In the genomic region with DNA sequence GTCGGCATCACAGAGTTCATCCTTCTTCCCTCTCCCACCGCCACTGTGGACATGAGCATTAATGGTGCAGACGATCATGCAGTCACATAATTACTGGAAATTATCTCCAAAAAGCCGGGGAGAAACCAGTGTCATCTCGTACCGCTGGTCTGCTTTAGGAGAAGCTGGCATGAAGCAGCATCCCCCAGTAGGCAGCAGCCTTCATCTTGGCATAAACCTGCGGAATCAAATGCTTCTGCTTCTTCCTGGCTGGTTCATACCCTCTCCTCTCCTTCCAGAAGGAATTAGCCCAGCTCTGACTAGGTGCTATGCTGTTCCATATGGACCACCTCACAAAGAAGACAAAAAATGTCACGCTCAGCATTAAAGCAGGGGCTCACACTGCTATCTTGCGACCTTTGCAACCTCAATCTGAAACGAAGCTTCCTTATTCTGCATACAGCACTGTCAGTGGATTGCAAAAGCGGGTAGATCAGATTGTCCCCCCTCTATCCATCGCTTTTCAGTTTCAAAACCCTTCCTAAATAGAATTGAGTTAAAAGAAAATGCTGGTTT, we compare ENCODE assay signal across 22 cellular contexts.
DNase-seq lines count a peak whose midpoint lies in the region; ATAC-seq and TF ChIP-seq lines count a peak whose summit lies in the region.
"Had no signal": no experiment of that assay in that cellular context is flagged by ENCODE, and none has a peak within 500 bp of the region (broad histone marks: within the 10 kb centered on the region; RNA-seq: fewer than 3 reads in every experiment).

No MANE protein-coding gene starts in this region.

- no peak overlapping the region for H3K4ac ChIP-seq in IMR-90 (ENCODE audit: low read depth, low read length)

- no peak overlapping the region for H3K4me3 ChIP-seq in AG04450 (ENCODE audit: low read depth, low read length)
- no peak overlapping the region for H3K4me3 ChIP-seq in IMR-90 (ENCODE audit: insufficient read depth, low read depth, low read length)
- H3K4me3 ChIP-seq in neuron (ENCODE audit: low read length), result no peak overlapping the region
- H3K4me3 ChIP-seq: GM12878, GM23248 had no signal

- dilution Hi-C loops in IMR-90 (cut with HindIII; ENCODE audit: low sequenced_read_pairs, unreplicated experiment), result no loop called here

- no peak overlapping the region for H2AK5ac ChIP-seq in IMR-90 (ENCODE audit: low read depth, low read length)

- no peak overlapping the region for H3K23ac ChIP-seq in IMR-90 (ENCODE audit: low read depth, low read length)

- H3K36me3 ChIP-seq in IMR-90 (ENCODE audit: control insufficient read depth, insufficient read depth, low read length), result no peaks in the 10 kb centered on the region
- H3K36me3 ChIP-seq in neuron (ENCODE audit: insufficient read depth, low read length), result no peaks in the 10 kb centered on the region

- H3K18ac ChIP-seq in IMR-90 (ENCODE audit: low read depth, low read length), result no peak overlapping the region

- DNase-seq in AG04450 (ENCODE audit: low read depth, low spot score), result no peak
- no peak for DNase-seq in IMR-90
- peak; percentile 32 for DNase-seq in cerebellum (ENCODE audit: low spot score)
- DNase-seq in EL, result no peak
- DNase-seq in stimulated activated CD4-positive, alpha-beta T cell treated with anti-CD3 and anti-CD28 coated beads, Interleukin-4, amount 100 ng/mL, for 24 hours, result no peak
- DNase-seq in medulla oblongata (ENCODE audit: extremely low spot score), result no peak
- DNase-seq: ACHN; AML-193; Caco-2; CD4-positive, alpha-beta T cell; DMS153; DMS79; GM23248; H7; HFFc6; Karpas-422; KBM-7 had no signal

- CTCF ChIA-PET in AG04450 (lab: Charles Lee), result interaction anchor here (0.5 to 1.9 kb wide), 3 partner anchors 29 to 983 kb away, joined by 5 to 13 read pairs (median 7); no protein-coding TSS in a partner anchor
- CTCF ChIA-PET in IMR-90 (lab: Yijun Ruan, JAX), result interaction anchor here (0.6 to 1.1 kb wide), 2 partner anchors 11 to 41 kb away, joined by 3 to 4 read pairs; no protein-coding TSS in a partner anchor

- H3K27ac ChIP-seq in AG04450 (ENCODE audit: low read depth, low read length), result no peak overlapping the region
- H3K27ac ChIP-seq in IMR-90 (ENCODE audit: insufficient read depth, low read length), result no peak overlapping the region
- H3K27ac ChIP-seq: C4-2B, GM23248 had no signal

- ATAC-seq in IMR-90 (ENCODE audit: low read depth) (no peak), HG03442 (IDR thresholded peaks at IDR 0.05; ENCODE audit: unreplicated experiment) (no peak)
- ATAC-seq: GM12878, HCT116 had no signal

- H3K79me1 ChIP-seq in IMR-90 (ENCODE audit: low read depth in 1 of 2, low read length in 2 of 2), result no peaks in the 10 kb centered on the region

- in situ Hi-C loops in IMR-90 (cut with MboI; ENCODE audit: low sequenced_read_pairs), result loop anchor here (25.0 kb wide), 1 partner anchor 273 kb away; no protein-coding TSS in a partner anchor

- H3K9me3 ChIP-seq in AG04450 (ENCODE audit: control insufficient read depth, insufficient read depth, low read length), result no peaks in the 10 kb centered on the region
- no peaks in the 10 kb centered on the region for H3K9me3 ChIP-seq in IMR-90 (ENCODE audit: control insufficient read depth, insufficient read depth, low read length)
- no peaks in the 10 kb centered on the region for H3K9me3 ChIP-seq in neuron (ENCODE audit: low read length)
- H3K9me3 ChIP-seq: Caco-2 had no signal

- WGBS in IMR-90 (ENCODE audit: extremely low coverage in 2 of 2, insufficient read length in 1 of 2), 2 experiments, result 88% methylated on average over 7 of the region's 12 CpGs; no CpG with 5 or more reads in 1 of the 2 experiments

- no peak overlapping the region for H2BK5ac ChIP-seq in IMR-90 (ENCODE audit: low read depth, low read length, poor library complexity, severe bottlenecking)

- no peak for TF ChIP-seq RAD21 in IMR-90 (IDR thresholded peaks at IDR 0.05; ENCODE audit: low read length)

- H3K56ac ChIP-seq in IMR-90 (ENCODE audit: extremely low read depth, insufficient read depth, low read length), result no peak overlapping the region

- no peak overlapping the region for H4K5ac ChIP-seq in IMR-90 (ENCODE audit: low read depth, low read length)

- H3K27me3 ChIP-seq in AG04450 (ENCODE audit: control insufficient read depth, insufficient read depth, low read length) (peaks cover 7% of the 10 kb centered on the region), IMR-90 (ENCODE audit: control insufficient read depth, insufficient read depth, low read length) (peaks cover 2% of the 10 kb centered on the region), neuron (ENCODE audit: insufficient read depth, low read length) (no peaks in the 10 kb centered on the region)

- H3K9me1 ChIP-seq in IMR-90 (ENCODE audit: insufficient read depth, low read length), result peaks cover 4% of the 10 kb centered on the region; the same call in 1 of the 2 replicates

- H3K9ac ChIP-seq in IMR-90 (ENCODE audit: low read depth, low read length), result no peak overlapping the region
- H3K9ac ChIP-seq: GM23248 had no signal

- no peaks in the 10 kb centered on the region for H4K20me1 ChIP-seq in IMR-90 (ENCODE audit: insufficient read depth, low read length)

- H3K4me1 ChIP-seq in IMR-90 (ENCODE audit: control insufficient read depth, insufficient read depth, low read length) (no peaks in the 10 kb centered on the region), neuron (ENCODE audit: insufficient read depth, low read length) (peaks cover 21% of the 10 kb centered on the region)
- H3K4me1 ChIP-seq: Caco-2 had no signal

- no TSS peak for BruUV-seq in IMR-90 (replicated peaks; lab: Mats Ljungman, UMichigan)

- TF ChIP-seq POLR2A in IMR-90 (IDR thresholded peaks at IDR 0.05; ENCODE audit: low read depth, low read length), result no peak

- no peak overlapping the region for H3K4me2 ChIP-seq in IMR-90 (ENCODE audit: low read depth, low read length)

- H2BK120ac ChIP-seq in IMR-90 (ENCODE audit: low read depth, low read length), result no peak overlapping the region

- no peak overlapping the region for H4K8ac ChIP-seq in IMR-90 (ENCODE audit: low read depth in 2 of 2, low read length in 2 of 2)

- H2AK9ac ChIP-seq in IMR-90 (replicated peaks; ENCODE audit: low read depth, low read length, poor library complexity), result no peak overlapping the region

- H2AFZ ChIP-seq in IMR-90 (replicated peaks; ENCODE audit: low read length, poor library complexity) (no peak overlapping the region), neuron (ENCODE audit: low read depth, low read length) (peak overlapping the region; percentile 73)
- H2AFZ ChIP-seq: GM23248 had no signal

- H2BK15ac ChIP-seq in IMR-90 (ENCODE audit: low read depth, low read length), result no peak overlapping the region

- no peak overlapping the region for H2BK20ac ChIP-seq in IMR-90 (ENCODE audit: low read depth, low read length)

- TF ChIP-seq CTCF in AG04450 (IDR thresholded peaks at IDR 0.05; ENCODE audit: low read depth, low read length) (0 out of 2 replicates have a peak, but pooled peaks have one; percentile 2), IMR-90 (conservative IDR thresholded peaks at IDR 0.05; ENCODE audit: low read depth, low read length) (no peak)

- H3K14ac ChIP-seq in IMR-90 (replicated peaks; ENCODE audit: low read depth, low read length), result no peak overlapping the region

- intact Hi-C loops in IMR-90 (cut with micrococcal nuclease), result no loop called here

- POLR2A ChIA-PET in AG04450 (lab: Yijun Ruan, JAX) (no interaction called here), IMR-90 (lab: Charles Lee; ENCODE audit: unreplicated experiment) (no interaction called here)

- H4K91ac ChIP-seq in IMR-90 (ENCODE audit: insufficient read depth, low read depth, low read length), result no peak overlapping the region

TF ChIP-seq in IMR-90, 13 proteins besides CTCF, POLR2A, EP300 and RAD21:
- TF ChIP-seq FOS (IDR thresholded peaks at IDR 0.05; ENCODE audit: low read depth, low read length) (no peak), RCOR1 (IDR thresholded peaks at IDR 0.05; ENCODE audit: insufficient replicate concordance, low read length) (no peak), CEBPB (IDR thresholded peaks at IDR 0.05; ENCODE audit: low read depth, low read length) (no peak), MAFK (IDR thresholded peaks at IDR 0.05; ENCODE audit: low read depth, low read length) (peak; percentile 59), SMC3 (IDR thresholded peaks at IDR 0.05; ENCODE audit: low read depth, low read length) (no peak), CHD1 (IDR thresholded peaks at IDR 0.05; ENCODE audit: low read depth, low read length) (no peak)
- TF ChIP-seq, protein P1, sequence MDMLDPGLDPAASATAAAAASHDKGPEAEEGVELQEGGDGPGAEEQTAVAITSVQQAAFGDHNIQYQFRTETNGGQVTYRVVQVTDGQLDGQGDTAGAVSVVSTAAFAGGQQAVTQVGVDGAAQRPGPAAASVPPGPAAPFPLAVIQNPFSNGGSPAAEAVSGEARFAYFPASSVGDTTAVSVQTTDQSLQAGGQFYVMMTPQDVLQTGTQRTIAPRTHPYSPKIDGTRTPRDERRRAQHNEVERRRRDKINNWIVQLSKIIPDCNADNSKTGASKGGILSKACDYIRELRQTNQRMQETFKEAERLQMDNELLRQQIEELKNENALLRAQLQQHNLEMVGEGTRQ (IDR thresholded peaks at IDR 0.05; ENCODE audit: low read depth, low read length), result no peak
TF ChIP-seq in IMR-90: peak in this region for 1.
